19 cellular contexts compared by ENCODE assay signal in the genomic region with DNA sequence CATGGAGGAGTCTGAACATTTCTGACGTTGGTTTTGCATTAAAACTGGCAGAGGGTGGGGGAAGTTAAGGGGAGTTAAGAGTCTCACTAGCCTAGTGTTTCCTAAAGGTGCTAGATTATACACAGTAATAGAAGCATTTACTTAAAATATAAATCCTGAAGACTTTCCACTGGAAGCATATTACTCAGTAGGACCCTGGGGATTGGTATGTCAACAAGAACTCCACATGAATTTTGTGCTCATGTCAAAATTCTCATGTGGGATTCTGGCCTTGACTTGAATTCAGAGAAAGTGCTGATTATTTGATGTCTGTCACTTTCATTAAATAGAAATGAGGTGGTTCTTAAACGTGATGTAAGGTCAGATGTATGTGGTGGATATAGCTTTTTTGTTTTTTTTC.
"Had no signal": no experiment of that assay in that cellular context is flagged by ENCODE, and none has a peak within 500 bp of the region (broad histone marks: within the 10 kb centered on the region; RNA-seq: fewer than 3 reads in every experiment).

No MANE protein-coding gene starts in this region.

- H3K9me3 Mint-ChIP-seq: nephron; stimulated activated naive B cell treated with anti-CD40 and anti-IgM and Interleukin-4, amounts not matched to agents 10 μg/mL and 1 μg/mL and 100 μg/mL, for 72 hours had no signal

- H3K27me3 Mint-ChIP-seq: effector memory CD8-positive, alpha-beta T cell; memory B cell; stimulated activated naive B cell treated with anti-CD40 and anti-IgM and Interleukin-4, amounts not matched to agents 10 μg/mL and 1 μg/mL and 100 μg/mL, for 72 hours; stimulated activated naive CD8-positive, alpha-beta T cell treated with anti-CD3 and anti-CD28 coated beads, Interleukin-15, amount 100 ng/mL, for 72 hours had no signal

- DNase-seq: effector memory CD8-positive, alpha-beta T cell; heart right ventricle; islet precursor cell; left lung; lower lobe of right lung; midbrain; occipital lobe; psoas muscle; retina; right lobe of liver; stimulated activated CD4-positive, alpha-beta T cell treated with anti-CD3 and anti-CD28 coated beads, Interleukin-2, amount 100 ng/mL, for 24 hours; stimulated activated CD4-positive, alpha-beta T cell treated with anti-CD3 and anti-CD28 coated beads, Interleukin-4, amount 100 ng/mL, for 4 hours; stimulated activated naive B cell treated with anti-CD40 and anti-IgM and Interleukin-4, amounts not matched to agents 10 μg/mL and 1 μg/mL and 100 μg/mL, for 72 hours; stimulated activated naive CD8-positive, alpha-beta T cell treated with anti-CD3 and anti-CD28 coated beads, Interleukin-15, amount 100 ng/mL, for 72 hours; substantia nigra had no signal

- H3K27ac Mint-ChIP-seq: effector memory CD8-positive, alpha-beta T cell; memory B cell; nephron; stimulated activated naive B cell treated with anti-CD40 and anti-IgM and Interleukin-4, amounts not matched to agents 10 μg/mL and 1 μg/mL and 100 μg/mL, for 72 hours; stimulated activated naive CD8-positive, alpha-beta T cell treated with anti-CD3 and anti-CD28 coated beads, Interleukin-15, amount 100 ng/mL, for 72 hours had no signal

- H3K27me3 ChIP-seq: esophagus muscularis mucosa, left lung, right lobe of liver had no signal

- H3K27ac ChIP-seq: epithelial cell of prostate, esophagus muscularis mucosa, heart right ventricle, left lung, lower lobe of right lung, psoas muscle, right lobe of liver had no signal

- H3K9me3 ChIP-seq: esophagus muscularis mucosa, heart right ventricle, left lung, lower lobe of right lung, psoas muscle, right lobe of liver had no signal

- H3K4me1 Mint-ChIP-seq: memory B cell; nephron; stimulated activated naive B cell treated with anti-CD40 and anti-IgM and Interleukin-4, amounts not matched to agents 10 μg/mL and 1 μg/mL and 100 μg/mL, for 72 hours; stimulated activated naive CD8-positive, alpha-beta T cell treated with anti-CD3 and anti-CD28 coated beads, Interleukin-15, amount 100 ng/mL, for 72 hours had no signal

- H3K36me3 ChIP-seq: esophagus muscularis mucosa, heart right ventricle, left lung, lower lobe of right lung, right lobe of liver had no signal

- ATAC-seq: effector memory CD8-positive, alpha-beta T cell; heart right ventricle; lower lobe of right lung; psoas muscle; right lobe of liver; stimulated activated naive CD8-positive, alpha-beta T cell treated with anti-CD3 and anti-CD28 coated beads, Interleukin-15, amount 100 ng/mL, for 72 hours had no signal

- H3K4me1 ChIP-seq: heart right ventricle, left lung, lower lobe of right lung, psoas muscle, right lobe of liver had no signal

- H3K36me3 Mint-ChIP-seq: memory B cell; stimulated activated naive B cell treated with anti-CD40 and anti-IgM and Interleukin-4, amounts not matched to agents 10 μg/mL and 1 μg/mL and 100 μg/mL, for 72 hours had no signal

- H3K4me3 ChIP-seq: esophagus muscularis mucosa, heart right ventricle, left lung, lower lobe of right lung, psoas muscle, right lobe of liver had no signal

- H3K4me3 Mint-ChIP-seq: effector memory CD8-positive, alpha-beta T cell; memory B cell; nephron; stimulated activated naive B cell treated with anti-CD40 and anti-IgM and Interleukin-4, amounts not matched to agents 10 μg/mL and 1 μg/mL and 100 μg/mL, for 72 hours; stimulated activated naive CD8-positive, alpha-beta T cell treated with anti-CD3 and anti-CD28 coated beads, Interleukin-15, amount 100 ng/mL, for 72 hours had no signal
